24 cellular contexts compared by ENCODE assay signal in the genomic region with DNA sequence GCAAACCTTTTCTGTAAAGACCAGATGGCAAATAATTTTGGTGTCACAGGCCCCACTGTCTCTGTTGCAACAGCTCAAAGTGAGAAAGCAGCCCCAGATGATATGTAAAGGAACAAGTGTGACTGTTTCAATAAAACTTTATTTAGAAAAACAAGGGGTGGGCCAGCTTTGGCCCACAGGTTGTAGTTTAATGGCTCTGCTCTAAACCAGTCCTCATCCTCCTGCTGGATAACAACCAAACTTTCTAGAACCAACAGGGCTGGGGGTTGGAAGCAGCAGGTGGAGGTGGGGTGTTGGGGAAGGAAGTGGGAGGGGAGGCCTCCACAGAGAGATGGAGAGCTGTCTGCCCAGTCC. TPM values are rescaled to one million over a fixed set of nuclear protein-coding genes. Genes with fewer than 3 reads are reported as not detected.
"Had no signal": no experiment of that assay in that cellular context is flagged by ENCODE, and none has a peak within 500 bp of the region (broad histone marks: within the 10 kb centered on the region; RNA-seq: fewer than 3 reads in every experiment).

No MANE protein-coding gene starts in this region.

- DNase-seq: cortex of kidney; effector CD8-positive, alpha-beta T cell; heart left ventricle; hippocampal formation; left colon; left ventricle myocardium superior; mesenchymal stem cell; midbrain; nephron progenitor cell; psoas muscle; sigmoid colon; stimulated activated CD4-positive, alpha-beta T cell treated with anti-CD3 and anti-CD28 coated beads, Interleukin-12 subunit alpha, Interleukin-12 subunit beta, amount 100 ng/mL, for 4 hours; stimulated activated CD4-positive, alpha-beta T cell treated with anti-CD3 and anti-CD28 coated beads, Interleukin-2, amount 100 ng/mL, for 48 hours; stimulated activated naive CD8-positive, alpha-beta T cell treated with anti-CD3 and anti-CD28 coated beads, Interleukin-15, Interleukin-2, amounts not matched to agents 100 U/mL and 50 U/mL, for 24 hours; thyroid gland; uterus had no signal

- H3K27me3 ChIP-seq: dorsolateral prefrontal cortex, heart left ventricle, neutrophil, sigmoid colon, suprapubic skin, thyroid gland, uterus had no signal

- H3K9me3 ChIP-seq: heart left ventricle, neutrophil, psoas muscle, sigmoid colon, suprapubic skin, thyroid gland, uterus had no signal

- H3K36me3 ChIP-seq: heart left ventricle, neutrophil, sigmoid colon, suprapubic skin, thyroid gland, uterus had no signal

- H3K27ac ChIP-seq: dorsolateral prefrontal cortex, heart left ventricle, neutrophil, psoas muscle, sigmoid colon, skin epidermis, suprapubic skin, thyroid gland, uterus had no signal

- H3K4me3 ChIP-seq: dorsolateral prefrontal cortex, heart left ventricle, lung, psoas muscle, sigmoid colon, skin epidermis, suprapubic skin, thyroid gland, uterus had no signal

- FAIRE-seq: frontal cortex had no signal

- ATAC-seq: esophagus mucosa; heart left ventricle; left colon; left ventricle myocardium superior; psoas muscle; stimulated activated naive CD8-positive, alpha-beta T cell treated with anti-CD3 and anti-CD28 coated beads, Interleukin-15, Interleukin-2, amounts not matched to agents 100 U/mL and 50 U/mL, for 24 hours had no signal

- H3K4me1 ChIP-seq: uterus had no signal

RNA-seq across cellular contexts. Expression of gene INHBB, which starts 28.8 kb away (rescaled TPM):
- total RNA-seq: fibroblast of lung had no signal
